In the genomic region with DNA sequence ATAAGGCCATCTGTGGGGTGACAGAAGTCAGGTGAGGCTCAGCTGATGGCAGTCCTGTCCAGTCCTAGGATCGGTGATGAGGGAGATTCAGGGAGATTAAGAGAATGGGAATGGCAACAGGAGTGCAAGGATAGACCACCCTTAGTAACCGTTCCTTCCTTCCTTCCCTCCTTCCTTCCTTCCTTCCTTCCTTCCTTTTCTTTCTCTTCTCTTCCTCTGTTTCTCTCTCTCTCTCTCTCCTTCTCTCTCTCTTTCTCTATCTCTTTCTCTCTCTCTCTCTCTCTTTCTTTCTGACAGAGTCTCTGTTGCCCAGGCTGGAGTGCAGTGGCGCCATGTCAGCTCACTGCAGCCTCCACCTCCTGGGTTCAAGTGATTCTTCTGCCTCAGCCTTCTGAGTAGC, we compare ENCODE assay signal across 25 cellular contexts.
"Had no signal": no experiment of that assay in that cellular context is flagged by ENCODE, and none has a peak within 500 bp of the region (broad histone marks: within the 10 kb centered on the region; RNA-seq: fewer than 3 reads in every experiment).

No MANE protein-coding gene starts in this region.

- DNase-seq: activated CD4-positive, alpha-beta memory T cell treated with anti-CD3 and anti-CD28 coated beads, Interleukin-2, amount 10 ng/mL, durations not matched to agents 7 days and 5 days; activated CD4-positive, alpha-beta T cell treated with anti-CD3 and anti-CD28 coated beads for 1 hour; activated CD4-positive, alpha-beta T cell treated with anti-CD3 and anti-CD28 coated beads, Interleukin-2, amount 10 ng/mL, durations not matched to agents 7 days and 5 days; activated naive CD4-positive, alpha-beta T cell; activated T-cell treated with anti-CD3 and anti-CD28 coated beads, Interleukin-2, amount 50 U/mL, for 48 hours; adrenal gland; aorta; body of pancreas; cerebellar nuclear complex; foreskin keratinocyte; heart right ventricle; midbrain; natural killer cell; right lobe of liver; stimulated activated CD4-positive, alpha-beta T cell treated with anti-CD3 and anti-CD28 coated beads, Interleukin-2, amount 100 ng/mL, for 48 hours; T-helper 9 cell; uterus had no signal

- H3K4me1 Mint-ChIP-seq: natural killer cell had no signal

- H3K4me2 ChIP-seq: neural progenitor cell had no signal

- H3K27ac ChIP-seq: adrenal gland, body of pancreas, coronary artery, foreskin keratinocyte, heart right ventricle, neural progenitor cell, right lobe of liver, thoracic aorta, uterus had no signal

- H3K27me3 ChIP-seq: adrenal gland, foreskin keratinocyte, heart right ventricle, right lobe of liver, uterus had no signal

- H3K9me3 Mint-ChIP-seq: activated CD4-positive, alpha-beta memory T cell treated with anti-CD3 and anti-CD28 coated beads, Interleukin-2, amount 10 ng/mL, durations not matched to agents 7 days and 5 days; activated CD4-positive, alpha-beta T cell treated with anti-CD3 and anti-CD28 coated beads, Interleukin-2, amount 10 ng/mL, durations not matched to agents 7 days and 5 days; activated naive CD4-positive, alpha-beta T cell treated with anti-CD3 and anti-CD28 coated beads, Interleukin-2, amount 50 U/mL, for 72 hours; natural killer cell; stimulated activated naive CD8-positive, alpha-beta T cell treated with anti-CD3 and anti-CD28 coated beads, Interleukin-15, Interleukin-2, amounts not matched to agents 100 ng/mL and 50 ng/mL, for 24 hours; T-helper 1 cell treated with Interleukin-12 subunit alpha and Interleukin-12 subunit beta and Interleukin-4 antibody, amounts not matched to agents 30 μg/mL and 1 μg/mL, for 36 hours; type B pancreatic cell had no signal

- H3K36me3 Mint-ChIP-seq: activated naive CD4-positive, alpha-beta T cell treated with anti-CD3 and anti-CD28 coated beads, Interleukin-2, amount 50 U/mL, for 72 hours; natural killer cell; neural progenitor cell; type B pancreatic cell had no signal

- H3K4me3 ChIP-seq: adrenal gland, body of pancreas, coronary artery, heart right ventricle, neural progenitor cell, right lobe of liver, thoracic aorta, uterus had no signal

- H3K27me3 Mint-ChIP-seq: activated CD4-positive, alpha-beta memory T cell treated with anti-CD3 and anti-CD28 coated beads, Interleukin-2, amount 10 ng/mL, durations not matched to agents 7 days and 5 days; activated CD4-positive, alpha-beta T cell treated with anti-CD3 and anti-CD28 coated beads, Interleukin-2, amount 10 ng/mL, durations not matched to agents 7 days and 5 days had no signal

- H3K4me1 ChIP-seq: body of pancreas, foreskin keratinocyte had no signal

- H2AFZ ChIP-seq: neural progenitor cell had no signal

- H3K27ac Mint-ChIP-seq: activated CD4-positive, alpha-beta memory T cell treated with anti-CD3 and anti-CD28 coated beads, Interleukin-2, amount 10 ng/mL, durations not matched to agents 7 days and 5 days; natural killer cell; neural progenitor cell; stimulated activated naive CD8-positive, alpha-beta T cell treated with anti-CD3 and anti-CD28 coated beads, Interleukin-15, Interleukin-2, amounts not matched to agents 100 ng/mL and 50 ng/mL, for 24 hours; T-helper 1 cell treated with Interleukin-12 subunit alpha and Interleukin-12 subunit beta and Interleukin-4 antibody, amounts not matched to agents 30 μg/mL and 1 μg/mL, for 36 hours; type B pancreatic cell had no signal

- H3K9me3 ChIP-seq: adrenal gland, body of pancreas, heart right ventricle, right lobe of liver, thoracic aorta, uterus had no signal

- ATAC-seq: activated naive CD4-positive, alpha-beta T cell treated with anti-CD3 and anti-CD28 coated beads, Interleukin-2, amount 50 U/mL, for 72 hours; body of pancreas; esophagus mucosa; foreskin keratinocyte; heart right ventricle; natural killer cell; right lobe of liver had no signal

- H3K4me3 Mint-ChIP-seq: activated CD4-positive, alpha-beta memory T cell treated with anti-CD3 and anti-CD28 coated beads, Interleukin-2, amount 10 ng/mL, durations not matched to agents 7 days and 5 days; activated CD4-positive, alpha-beta T cell treated with anti-CD3 and anti-CD28 coated beads, Interleukin-2, amount 10 ng/mL, durations not matched to agents 7 days and 5 days; natural killer cell; neural progenitor cell; stimulated activated naive CD8-positive, alpha-beta T cell treated with anti-CD3 and anti-CD28 coated beads, Interleukin-15, Interleukin-2, amounts not matched to agents 100 ng/mL and 50 ng/mL, for 24 hours; T-helper 1 cell treated with Interleukin-12 subunit alpha and Interleukin-12 subunit beta and Interleukin-4 antibody, amounts not matched to agents 30 μg/mL and 1 μg/mL, for 36 hours; type B pancreatic cell had no signal

- H3K9ac ChIP-seq: neural progenitor cell had no signal

- H3K36me3 ChIP-seq: adrenal gland, heart right ventricle, neural progenitor cell, right lobe of liver, uterus had no signal
